Comparison of ENCODE assay signal across 23 cellular contexts in genomic region chr3:149551500-149551899, GRCh38.
"Had no signal": no experiment of that assay in that cellular context is flagged by ENCODE, and none has a peak within 500 bp of the region (broad histone marks: within the 10 kb centered on the region; RNA-seq: fewer than 3 reads in every experiment).

No MANE protein-coding gene starts in this region.

- H3K4me3 ChIP-seq: coronary artery, mucosa of descending colon, pancreas, tibial artery had no signal

- H3K9me3 Mint-ChIP-seq: activated CD4-positive, alpha-beta T cell treated with anti-CD3 and anti-CD28 coated beads, Interleukin-2, amount 10 ng/mL, durations not matched to agents 24 days and 14 days; activated CD8-positive, alpha-beta T cell treated with anti-CD3 and anti-CD28 coated beads for 36 hours; activated naive CD8-positive, alpha-beta T cell treated with anti-CD3 and anti-CD28 coated beads for 36 hours; activated T-helper 17 cell treated with anti-CD3 and anti-CD28 coated beads, Interleukin-2, amount 50 U/mL, for 72 hours; brain; central memory CD8-positive, alpha-beta T cell; T-helper 1 cell treated with Interleukin-12 subunit alpha and Interleukin-12 subunit beta and Interleukin-4 antibody, amounts not matched to agents 30 μg/mL and 1 μg/mL, for 36 hours had no signal

- H3K36me3 ChIP-seq: neutrophil, pancreas, tibial artery had no signal

- DNase-seq: activated CD4-positive, alpha-beta T cell treated with anti-CD3 and anti-CD28 coated beads, Interleukin-2, amount 10 ng/mL, durations not matched to agents 24 days and 14 days; activated CD8-positive, alpha-beta T cell treated with anti-CD3 and anti-CD28 coated beads for 36 hours; activated naive CD4-positive, alpha-beta T cell; activated naive CD8-positive, alpha-beta T cell treated with anti-CD3 and anti-CD28 coated beads for 36 hours; activated T-cell treated with anti-CD3 and anti-CD28 coated beads, Interleukin-2, amount 50 U/mL, for 1 hour; amygdala; erythroblast; head of caudate nucleus; kidney; mucosa of descending colon; naive thymus-derived CD4-positive, alpha-beta T cell; pancreas; stimulated activated naive CD4-positive, alpha-beta T cell; tibial artery had no signal

- H3K9me3 ChIP-seq: mucosa of descending colon, neutrophil, pancreas, tibial artery had no signal

- H3K27me3 Mint-ChIP-seq: brain had no signal

- ATAC-seq: activated CD8-positive, alpha-beta T cell treated with anti-CD3 and anti-CD28 coated beads for 36 hours; activated T-helper 17 cell treated with anti-CD3 and anti-CD28 coated beads, Interleukin-2, amount 50 U/mL, for 72 hours; left lobe of liver; mucosa of descending colon; naive thymus-derived CD4-positive, alpha-beta T cell; pancreas had no signal

- H3K27ac ChIP-seq: neutrophil, tibial artery had no signal

- H3K36me3 Mint-ChIP-seq: activated naive CD8-positive, alpha-beta T cell treated with anti-CD3 and anti-CD28 coated beads for 36 hours; naive thymus-derived CD4-positive, alpha-beta T cell had no signal

- H3K4me3 Mint-ChIP-seq: activated CD4-positive, alpha-beta T cell treated with anti-CD3 and anti-CD28 coated beads, Interleukin-2, amount 10 ng/mL, durations not matched to agents 24 days and 14 days; activated CD8-positive, alpha-beta T cell treated with anti-CD3 and anti-CD28 coated beads for 36 hours; activated naive CD8-positive, alpha-beta T cell treated with anti-CD3 and anti-CD28 coated beads for 36 hours; activated T-helper 17 cell treated with anti-CD3 and anti-CD28 coated beads, Interleukin-2, amount 50 U/mL, for 72 hours; central memory CD8-positive, alpha-beta T cell; naive thymus-derived CD4-positive, alpha-beta T cell; T-helper 1 cell treated with Interleukin-12 subunit alpha and Interleukin-12 subunit beta and Interleukin-4 antibody, amounts not matched to agents 30 μg/mL and 1 μg/mL, for 36 hours had no signal

- H3K27me3 ChIP-seq: pancreas, tibial artery had no signal

- H3K27ac Mint-ChIP-seq: activated CD4-positive, alpha-beta T cell treated with anti-CD3 and anti-CD28 coated beads, Interleukin-2, amount 10 ng/mL, durations not matched to agents 24 days and 14 days; activated CD8-positive, alpha-beta T cell treated with anti-CD3 and anti-CD28 coated beads for 36 hours; activated naive CD8-positive, alpha-beta T cell treated with anti-CD3 and anti-CD28 coated beads for 36 hours; activated T-helper 17 cell treated with anti-CD3 and anti-CD28 coated beads, Interleukin-2, amount 50 U/mL, for 72 hours; naive thymus-derived CD4-positive, alpha-beta T cell; T-helper 1 cell treated with Interleukin-12 subunit alpha and Interleukin-12 subunit beta and Interleukin-4 antibody, amounts not matched to agents 30 μg/mL and 1 μg/mL, for 36 hours had no signal

- FAIRE-seq: endometrium, frontal cortex, kidney, pancreas had no signal

- H3K4me1 Mint-ChIP-seq: activated naive CD8-positive, alpha-beta T cell treated with anti-CD3 and anti-CD28 coated beads for 36 hours; activated T-helper 17 cell treated with anti-CD3 and anti-CD28 coated beads, Interleukin-2, amount 50 U/mL, for 72 hours; central memory CD8-positive, alpha-beta T cell; naive thymus-derived CD4-positive, alpha-beta T cell had no signal
